Comparison of ENCODE assay signal across 18 cellular contexts in genomic region chr4:187464561-187464960, GRCh38.
"Had no signal": no experiment of that assay in that cellular context is flagged by ENCODE, and none has a peak within 500 bp of the region (broad histone marks: within the 10 kb centered on the region; RNA-seq: fewer than 3 reads in every experiment).

No MANE protein-coding gene starts in this region.

- H3K27ac ChIP-seq: heart left ventricle, neural progenitor cell, ovary, right lobe of liver, testis, transverse colon had no signal

- H3K9me3 ChIP-seq: ovary, right lobe of liver, testis, transverse colon had no signal

- H3K4me1 Mint-ChIP-seq: natural killer cell; stimulated activated naive B cell treated with anti-CD40 and anti-IgM and Interleukin-4, amounts not matched to agents 10 μg/mL and 1 μg/mL and 100 μg/mL, for 72 hours; stimulated activated naive CD8-positive, alpha-beta T cell treated with anti-CD3 and anti-CD28 coated beads, Interleukin-15, amount 100 ng/mL, for 72 hours had no signal

- H3K36me3 ChIP-seq: heart left ventricle, neural progenitor cell, ovary, right lobe of liver, transverse colon had no signal

- H3K4me1 ChIP-seq: right lobe of liver, testis, transverse colon had no signal

- H3K36me3 Mint-ChIP-seq: natural killer cell; neural progenitor cell; stimulated activated naive B cell treated with anti-CD40 and anti-IgM and Interleukin-4, amounts not matched to agents 10 μg/mL and 1 μg/mL and 100 μg/mL, for 72 hours had no signal

- H3K27ac Mint-ChIP-seq: natural killer cell; neural progenitor cell; progenitor cell of endocrine pancreas; stimulated activated naive B cell treated with anti-CD40 and anti-IgM and Interleukin-4, amounts not matched to agents 10 μg/mL and 1 μg/mL and 100 μg/mL, for 72 hours had no signal

- H3K27me3 ChIP-seq: heart left ventricle, neural progenitor cell, ovary, right lobe of liver, testis, transverse colon had no signal

- H3K4me3 ChIP-seq: dorsolateral prefrontal cortex, heart left ventricle, neural progenitor cell, ovary, right lobe of liver, testis, transverse colon had no signal

- DNase-seq: cortex of kidney; dorsolateral prefrontal cortex; effector CD8-positive, alpha-beta T cell; foreskin melanocyte; heart left ventricle; hippocampal formation; left colon; natural killer cell; nucleus accumbens; ovary; right lobe of liver; stimulated activated CD4-positive, alpha-beta T cell treated with anti-CD3 and anti-CD28 coated beads, Interleukin-4, amount 100 ng/mL, for 24 hours; stimulated activated naive B cell treated with anti-CD40 and anti-IgM and Interleukin-4, amounts not matched to agents 10 μg/mL and 1 μg/mL and 100 μg/mL, for 72 hours; stimulated activated naive CD8-positive, alpha-beta T cell treated with anti-CD3 and anti-CD28 coated beads, Interleukin-15, amount 100 ng/mL, for 72 hours; testis; transverse colon had no signal

- ATAC-seq: heart left ventricle; left colon; natural killer cell; right lobe of liver; stimulated activated naive B cell treated with anti-CD40 and anti-IgM and Interleukin-4, amounts not matched to agents 10 μg/mL and 1 μg/mL and 100 μg/mL, for 72 hours; stimulated activated naive CD8-positive, alpha-beta T cell treated with anti-CD3 and anti-CD28 coated beads, Interleukin-15, amount 100 ng/mL, for 72 hours had no signal

- H3K4me3 Mint-ChIP-seq: natural killer cell; neural progenitor cell; stimulated activated naive B cell treated with anti-CD40 and anti-IgM and Interleukin-4, amounts not matched to agents 10 μg/mL and 1 μg/mL and 100 μg/mL, for 72 hours; stimulated activated naive CD8-positive, alpha-beta T cell treated with anti-CD3 and anti-CD28 coated beads, Interleukin-15, amount 100 ng/mL, for 72 hours had no signal

- H3K27me3 Mint-ChIP-seq: progenitor cell of endocrine pancreas; stimulated activated naive B cell treated with anti-CD40 and anti-IgM and Interleukin-4, amounts not matched to agents 10 μg/mL and 1 μg/mL and 100 μg/mL, for 72 hours; stimulated activated naive CD8-positive, alpha-beta T cell treated with anti-CD3 and anti-CD28 coated beads, Interleukin-15, amount 100 ng/mL, for 72 hours had no signal
